In the genomic region with DNA sequence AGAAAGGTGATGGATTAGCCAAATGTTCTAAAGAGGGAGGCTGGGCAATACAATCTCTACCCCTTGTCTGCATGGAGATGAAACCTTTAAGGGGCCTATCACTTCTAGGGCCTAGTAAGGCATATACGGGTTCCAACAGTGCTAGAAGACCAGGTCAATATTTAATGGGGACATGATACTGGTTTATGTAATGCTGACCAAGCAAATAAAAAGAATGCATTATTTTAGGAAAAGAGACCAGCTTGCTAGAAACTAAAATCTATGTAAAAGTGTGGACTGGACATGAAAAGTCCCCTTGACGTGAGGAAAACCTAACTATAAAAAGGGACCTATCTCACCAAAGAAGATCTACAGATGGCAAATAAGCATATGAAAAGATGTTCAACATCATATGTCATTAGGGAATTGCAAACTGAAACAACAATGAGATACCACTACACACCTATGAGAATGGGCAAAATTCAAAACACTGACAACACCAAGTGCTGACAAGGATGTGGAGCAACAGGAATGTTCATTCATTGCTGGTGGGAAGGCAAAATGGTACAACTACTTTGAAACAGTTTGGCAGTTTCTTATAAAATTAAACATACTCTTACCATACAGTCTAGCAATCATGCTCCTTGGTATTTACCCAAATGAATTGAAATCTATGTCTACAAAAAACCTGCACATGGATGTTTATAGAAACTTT, we compare ENCODE assay signal across 4 cellular contexts.
A peak's percentile ranks its signal among the peaks of the same experiment; 100 is the strongest.
TF ChIP-seq lines count a peak whose summit lies in the region.

No MANE protein-coding gene starts in this region.

TF ChIP-seq in A549, 52 proteins besides CTCF, POLR2A, EP300 and RAD21:
- TF ChIP-seq ZFP36 (IDR thresholded peaks at IDR 0.05; ENCODE audit: borderline replicate concordance, partially characterized antibody) = peak; percentile 39
- peak; percentile 88 for TF ChIP-seq MAFK (IDR thresholded peaks at IDR 0.05; ENCODE audit: partially characterized antibody)
- TF ChIP-seq JUN (IDR thresholded peaks at IDR 0.05) = no peak

TF ChIP-seq in GM12891, 5 proteins besides CTCF, POLR2A, EP300 and RAD21:
- no peak for TF ChIP-seq SPI1 (IDR thresholded peaks at IDR 0.05; ENCODE audit: low read depth, low read length)

TF ChIP-seq in IMR-90, 13 proteins besides CTCF, POLR2A, EP300 and RAD21:
- TF ChIP-seq MAFK (IDR thresholded peaks at IDR 0.05; ENCODE audit: low read depth, low read length) (peak; percentile 91), MAZ (IDR thresholded peaks at IDR 0.05; ENCODE audit: borderline replicate concordance, low read depth, low read length) (no peak)

TF ChIP-seq in H1, 55 proteins besides CTCF, POLR2A, EP300 and RAD21:
- TF ChIP-seq MAFK (IDR thresholded peaks at IDR 0.05; ENCODE audit: low read depth, low read length) (peak; percentile 58; the same call in 1 of the 2 replicates), SIRT6 (IDR thresholded peaks at IDR 0.05; ENCODE audit: low read length) (no peak)
TF ChIP-seq in H1: peak in this region for 1.
